In the genomic region with DNA sequence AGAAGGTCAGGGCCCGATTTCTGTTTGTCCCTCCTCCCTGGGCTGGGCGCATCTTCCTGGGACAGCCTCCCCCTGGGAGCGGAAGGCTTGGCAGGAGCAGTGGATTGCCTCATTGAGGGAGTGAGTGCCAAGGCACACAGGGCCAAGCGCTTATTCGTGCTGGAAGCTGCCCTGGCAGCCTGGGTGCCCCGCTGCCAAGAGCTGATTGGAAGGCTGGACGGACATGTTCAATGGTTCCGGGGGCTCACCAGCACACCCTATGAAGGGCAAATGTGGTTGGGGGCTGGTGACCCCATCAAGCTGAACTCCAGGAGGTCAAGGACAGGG, we compare ENCODE assay signal across 2 cellular contexts.
TF ChIP-seq lines count a peak whose summit lies in the region.

No MANE protein-coding gene starts in this region.

TF ChIP-seq in liver, 16 proteins besides CTCF, POLR2A, EP300 and RAD21:
- TF ChIP-seq, protein P1, sequence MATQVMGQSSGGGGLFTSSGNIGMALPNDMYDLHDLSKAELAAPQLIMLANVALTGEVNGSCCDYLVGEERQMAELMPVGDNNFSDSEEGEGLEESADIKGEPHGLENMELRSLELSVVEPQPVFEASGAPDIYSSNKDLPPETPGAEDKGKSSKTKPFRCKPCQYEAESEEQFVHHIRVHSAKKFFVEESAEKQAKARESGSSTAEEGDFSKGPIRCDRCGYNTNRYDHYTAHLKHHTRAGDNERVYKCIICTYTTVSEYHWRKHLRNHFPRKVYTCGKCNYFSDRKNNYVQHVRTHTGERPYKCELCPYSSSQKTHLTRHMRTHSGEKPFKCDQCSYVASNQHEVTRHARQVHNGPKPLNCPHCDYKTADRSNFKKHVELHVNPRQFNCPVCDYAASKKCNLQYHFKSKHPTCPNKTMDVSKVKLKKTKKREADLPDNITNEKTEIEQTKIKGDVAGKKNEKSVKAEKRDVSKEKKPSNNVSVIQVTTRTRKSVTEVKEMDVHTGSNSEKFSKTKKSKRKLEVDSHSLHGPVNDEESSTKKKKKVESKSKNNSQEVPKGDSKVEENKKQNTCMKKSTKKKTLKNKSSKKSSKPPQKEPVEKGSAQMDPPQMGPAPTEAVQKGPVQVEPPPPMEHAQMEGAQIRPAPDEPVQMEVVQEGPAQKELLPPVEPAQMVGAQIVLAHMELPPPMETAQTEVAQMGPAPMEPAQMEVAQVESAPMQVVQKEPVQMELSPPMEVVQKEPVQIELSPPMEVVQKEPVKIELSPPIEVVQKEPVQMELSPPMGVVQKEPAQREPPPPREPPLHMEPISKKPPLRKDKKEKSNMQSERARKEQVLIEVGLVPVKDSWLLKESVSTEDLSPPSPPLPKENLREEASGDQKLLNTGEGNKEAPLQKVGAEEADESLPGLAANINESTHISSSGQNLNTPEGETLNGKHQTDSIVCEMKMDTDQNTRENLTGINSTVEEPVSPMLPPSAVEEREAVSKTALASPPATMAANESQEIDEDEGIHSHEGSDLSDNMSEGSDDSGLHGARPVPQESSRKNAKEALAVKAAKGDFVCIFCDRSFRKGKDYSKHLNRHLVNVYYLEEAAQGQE (IDR thresholded peaks at IDR 0.05), result no peak
- TF ChIP-seq HNF4A (conservative IDR thresholded peaks at IDR 0.05) (peak in 1 of 2 donors; percentile 9), TAF1 (conservative IDR thresholded peaks at IDR 0.05) (no peak), GABPA (IDR thresholded peaks at IDR 0.05 in 1 of 2, conservative IDR thresholded peaks at IDR 0.05 in 1 of 2) (no peak), SP1 (IDR thresholded peaks at IDR 0.05) (no peak), JUND (IDR thresholded peaks at IDR 0.05) (no peak), EGR1 (IDR thresholded peaks at IDR 0.05; ENCODE audit: low read depth in 2 of 2) (no peak), YY1 (IDR thresholded peaks at IDR 0.05) (no peak), ATF3 (IDR thresholded peaks at IDR 0.05) (no peak), NR2F2 (IDR thresholded peaks at IDR 0.05) (peak; percentile 26), FOXA1 (IDR thresholded peaks at IDR 0.05) (no peak), RXRA (IDR thresholded peaks at IDR 0.05) (no peak), HNF4G (IDR thresholded peaks at IDR 0.05) (no peak), MAX (IDR thresholded peaks at IDR 0.05) (no peak), FOXA2 (IDR thresholded peaks at IDR 0.05) (peak; percentile 9)
- TF ChIP-seq, protein P2, sequence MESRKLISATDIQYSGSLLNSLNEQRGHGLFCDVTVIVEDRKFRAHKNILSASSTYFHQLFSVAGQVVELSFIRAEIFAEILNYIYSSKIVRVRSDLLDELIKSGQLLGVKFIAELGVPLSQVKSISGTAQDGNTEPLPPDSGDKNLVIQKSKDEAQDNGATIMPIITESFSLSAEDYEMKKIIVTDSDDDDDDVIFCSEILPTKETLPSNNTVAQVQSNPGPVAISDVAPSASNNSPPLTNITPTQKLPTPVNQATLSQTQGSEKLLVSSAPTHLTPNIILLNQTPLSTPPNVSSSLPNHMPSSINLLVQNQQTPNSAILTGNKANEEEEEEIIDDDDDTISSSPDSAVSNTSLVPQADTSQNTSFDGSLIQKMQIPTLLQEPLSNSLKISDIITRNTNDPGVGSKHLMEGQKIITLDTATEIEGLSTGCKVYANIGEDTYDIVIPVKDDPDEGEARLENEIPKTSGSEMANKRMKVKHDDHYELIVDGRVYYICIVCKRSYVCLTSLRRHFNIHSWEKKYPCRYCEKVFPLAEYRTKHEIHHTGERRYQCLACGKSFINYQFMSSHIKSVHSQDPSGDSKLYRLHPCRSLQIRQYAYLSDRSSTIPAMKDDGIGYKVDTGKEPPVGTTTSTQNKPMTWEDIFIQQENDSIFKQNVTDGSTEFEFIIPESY (IDR thresholded peaks at IDR 0.05), result no peak
TF ChIP-seq in liver: peak in this region for 3.

TF ChIP-seq in HepG2, 621 proteins besides CTCF, POLR2A, EP300 and RAD21 (continued from another document):
- TF ChIP-seq, protein P3, sequence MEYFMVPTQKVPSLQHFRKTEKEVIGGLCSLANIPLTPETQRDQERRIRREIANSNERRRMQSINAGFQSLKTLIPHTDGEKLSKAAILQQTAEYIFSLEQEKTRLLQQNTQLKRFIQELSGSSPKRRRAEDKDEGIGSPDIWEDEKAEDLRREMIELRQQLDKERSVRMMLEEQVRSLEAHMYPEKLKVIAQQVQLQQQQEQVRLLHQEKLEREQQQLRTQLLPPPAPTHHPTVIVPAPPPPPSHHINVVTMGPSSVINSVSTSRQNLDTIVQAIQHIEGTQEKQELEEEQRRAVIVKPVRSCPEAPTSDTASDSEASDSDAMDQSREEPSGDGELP (IDR thresholded peaks at IDR 0.05; ENCODE audit: borderline replicate concordance, low read depth), result no peak
- TF ChIP-seq ZNF10 (CRISPR knock-in tag; IDR thresholded peaks at IDR 0.05; ENCODE audit: borderline replicate concordance, low read depth) (no peak), RBM22 (optimal IDR thresholded peaks at IDR 0.05; ENCODE audit: low read length) (no peak), MTF2 (CRISPR knock-in tag; IDR thresholded peaks at IDR 0.05; ENCODE audit: borderline replicate concordance) (no peak), MTF1 (CRISPR knock-in tag; IDR thresholded peaks at IDR 0.05) (no peak), AGO2 (optimal IDR thresholded peaks at IDR 0.05; ENCODE audit: low read depth, low read length) (no peak), KDM6A (CRISPR knock-in tag; IDR thresholded peaks at IDR 0.05; ENCODE audit: low read depth) (no peak), ZSCAN31 (CRISPR knock-in tag; IDR thresholded peaks at IDR 0.05; ENCODE audit: low read depth) (no peak), ZNF331 (CRISPR knock-in tag; IDR thresholded peaks at IDR 0.05) (no peak), AHR (CRISPR knock-in tag; IDR thresholded peaks at IDR 0.05) (no peak), AHDC1 (CRISPR knock-in tag; IDR thresholded peaks at IDR 0.05; ENCODE audit: borderline replicate concordance) (no peak), FOXA3 (CRISPR knock-in tag; IDR thresholded peaks at IDR 0.05) (no peak), ZNF382 (CRISPR knock-in tag; IDR thresholded peaks at IDR 0.05; ENCODE audit: borderline replicate concordance) (no peak), ZNF513 (CRISPR knock-in tag; conservative IDR thresholded peaks at IDR 0.05) (no peak)
- TF ChIP-seq, protein P4, sequence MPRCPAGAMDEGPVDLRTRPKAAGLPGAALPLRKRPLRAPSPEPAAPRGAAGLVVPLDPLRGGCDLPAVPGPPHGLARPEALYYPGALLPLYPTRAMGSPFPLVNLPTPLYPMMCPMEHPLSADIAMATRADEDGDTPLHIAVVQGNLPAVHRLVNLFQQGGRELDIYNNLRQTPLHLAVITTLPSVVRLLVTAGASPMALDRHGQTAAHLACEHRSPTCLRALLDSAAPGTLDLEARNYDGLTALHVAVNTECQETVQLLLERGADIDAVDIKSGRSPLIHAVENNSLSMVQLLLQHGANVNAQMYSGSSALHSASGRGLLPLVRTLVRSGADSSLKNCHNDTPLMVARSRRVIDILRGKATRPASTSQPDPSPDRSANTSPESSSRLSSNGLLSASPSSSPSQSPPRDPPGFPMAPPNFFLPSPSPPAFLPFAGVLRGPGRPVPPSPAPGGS (CRISPR knock-in tag; IDR thresholded peaks at IDR 0.05), result no peak
- TF ChIP-seq, protein P5, sequence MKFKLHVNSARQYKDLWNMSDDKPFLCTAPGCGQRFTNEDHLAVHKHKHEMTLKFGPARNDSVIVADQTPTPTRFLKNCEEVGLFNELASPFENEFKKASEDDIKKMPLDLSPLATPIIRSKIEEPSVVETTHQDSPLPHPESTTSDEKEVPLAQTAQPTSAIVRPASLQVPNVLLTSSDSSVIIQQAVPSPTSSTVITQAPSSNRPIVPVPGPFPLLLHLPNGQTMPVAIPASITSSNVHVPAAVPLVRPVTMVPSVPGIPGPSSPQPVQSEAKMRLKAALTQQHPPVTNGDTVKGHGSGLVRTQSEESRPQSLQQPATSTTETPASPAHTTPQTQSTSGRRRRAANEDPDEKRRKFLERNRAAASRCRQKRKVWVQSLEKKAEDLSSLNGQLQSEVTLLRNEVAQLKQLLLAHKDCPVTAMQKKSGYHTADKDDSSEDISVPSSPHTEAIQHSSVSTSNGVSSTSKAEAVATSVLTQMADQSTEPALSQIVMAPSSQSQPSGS (CRISPR knock-in tag; IDR thresholded peaks at IDR 0.05), result no peak
